ENCODE assay signal across 18 cellular contexts in genomic region chr17:82835766-82836512, GRCh38. TPM values are rescaled to one million over a fixed set of nuclear protein-coding genes. Genes with fewer than 3 reads are reported as not detected.
DNase-seq lines count a peak whose midpoint lies in the region; ATAC-seq and TF ChIP-seq lines count a peak whose summit lies in the region.
"Had no signal": no experiment of that assay in that cellular context is flagged by ENCODE, and none has a peak within 500 bp of the region (broad histone marks: within the 10 kb centered on the region; RNA-seq: fewer than 3 reads in every experiment).

No MANE protein-coding gene starts in this region.

- CTCF ChIA-PET in A673 (lab: Charles Lee) = no interaction called here

- no peak for TF ChIP-seq CTCF in A673 (conservative IDR thresholded peaks at IDR 0.05; ENCODE audit: low read depth, low read length)
- TF ChIP-seq CTCF in neural crest cell (conservative IDR thresholded peaks at IDR 0.05) = no peak

- no peaks in the 10 kb centered on the region for H3K27me3 Mint-ChIP-seq in neural crest cell (ENCODE audit: low read depth)
- H3K27me3 Mint-ChIP-seq: activated naive CD8-positive, alpha-beta T cell treated with anti-CD3 and anti-CD28 coated beads for 36 hours; naive thymus-derived CD8-positive, alpha-beta T cell had no signal

- H3K9me3 Mint-ChIP-seq in neural crest cell = no peaks in the 10 kb centered on the region
- H3K9me3 Mint-ChIP-seq: activated naive CD8-positive, alpha-beta T cell treated with anti-CD3 and anti-CD28 coated beads for 36 hours; naive thymus-derived CD8-positive, alpha-beta T cell had no signal

- H3K36me3 ChIP-seq in A673 (ENCODE audit: insufficient read depth, low read length, poor library complexity, severe bottlenecking) = no peaks in the 10 kb centered on the region

- peak; percentile 26 for DNase-seq in A673 (ENCODE audit: low spot score)
- DNase-seq in NCI-H2107 treated with DMSO at 0.1 percent for 48 hours (lab: John Stamatoyannopoulos, UW; ENCODE audit: unreplicated experiment) = peak; percentile 70
- peak; percentile 33 for DNase-seq in dermis blood vessel endothelial cell
- DNase-seq in neural crest cell (ENCODE audit: low read depth, low spot score) = no peak
- no peak for DNase-seq in activated T-cell treated with anti-CD3 and anti-CD28 coated beads for 4 hours
- DNase-seq in NCI-H2227 treated with DMSO at 0.1 percent for 48 hours (lab: John Stamatoyannopoulos, UW) = no peak
- DNase-seq in T-helper 1 cell = no peak
- DNase-seq: ACHN; activated naive CD8-positive, alpha-beta T cell treated with anti-CD3 and anti-CD28 coated beads for 36 hours; Calu3; cortex of kidney; NCI-H446; RPMI8226; stimulated activated CD4-positive, alpha-beta T cell treated with anti-CD3 and anti-CD28 coated beads, Interleukin-12 subunit alpha, Interleukin-12 subunit beta, amount 100 ng/mL, for 4 hours; upper lobe of left lung had no signal

- peaks cover 9% of the 10 kb centered on the region for H3K4me1 Mint-ChIP-seq in neural crest cell
- H3K4me1 Mint-ChIP-seq: activated naive CD8-positive, alpha-beta T cell treated with anti-CD3 and anti-CD28 coated beads for 36 hours had no signal

- H3K27me3 ChIP-seq in A673 (replicated peaks; ENCODE audit: insufficient read depth, low read depth, low read length, poor library complexity) = no peaks in the 10 kb centered on the region
- H3K27me3 ChIP-seq: upper lobe of left lung had no signal

- no peak overlapping the region for H3K4me3 ChIP-seq in A673 (ENCODE audit: low read depth, low read length, poor library complexity, severe bottlenecking)
- H3K4me3 ChIP-seq: upper lobe of left lung had no signal

- POLR2A ChIA-PET in A673 (lab: Charles Lee; ENCODE audit: low non-redundant PET) = no interaction called here

- H3K27ac Mint-ChIP-seq in neural crest cell (ENCODE audit: unreplicated experiment) = peak overlapping the region; percentile 86
- H3K27ac Mint-ChIP-seq: activated naive CD8-positive, alpha-beta T cell treated with anti-CD3 and anti-CD28 coated beads for 36 hours had no signal

- no peaks in the 10 kb centered on the region for H3K36me3 Mint-ChIP-seq in neural crest cell (ENCODE audit: low read depth)
- H3K36me3 Mint-ChIP-seq: activated naive CD8-positive, alpha-beta T cell treated with anti-CD3 and anti-CD28 coated beads for 36 hours had no signal

- BruUV-seq in A673 (replicated peaks; lab: Mats Ljungman, UMichigan) = no TSS peak

- H3K9me3 ChIP-seq in A673 (ENCODE audit: low read depth, low read length, poor library complexity, severe bottlenecking) = no peaks in the 10 kb centered on the region
- H3K9me3 ChIP-seq: upper lobe of left lung had no signal

- intact Hi-C loops in A673 (cut with micrococcal nuclease; ENCODE audit: unreplicated experiment) = no loop called here

- no peak for ATAC-seq in GM18517 (IDR thresholded peaks at IDR 0.05; ENCODE audit: unreplicated experiment)
- ATAC-seq: naive thymus-derived CD8-positive, alpha-beta T cell had no signal

- H3K27ac ChIP-seq in A673 (ENCODE audit: low read depth, low read length, poor library complexity, severe bottlenecking) = peak overlapping the region; percentile 58
- H3K27ac ChIP-seq: upper lobe of left lung had no signal

- no peak overlapping the region for H3K4me3 Mint-ChIP-seq in neural crest cell
- H3K4me3 Mint-ChIP-seq: activated naive CD8-positive, alpha-beta T cell treated with anti-CD3 and anti-CD28 coated beads for 36 hours; naive thymus-derived CD8-positive, alpha-beta T cell had no signal

- peaks cover 40% of the 10 kb centered on the region for H3K4me1 ChIP-seq in A673 (ENCODE audit: insufficient read depth, low read length, poor library complexity, severe bottlenecking)

RNA-seq across cellular contexts. Expression of gene ZNF750, which starts 3.9 kb away (rescaled TPM):
- total RNA-seq in A673 (2021) (not detected in 2 replicates), dermis blood vessel endothelial cell (0.05 TPM in 1 of 2 replicates, not detected in the other), neural crest cell (not detected in 2 replicates)
- total RNA-seq: activated naive CD8-positive, alpha-beta T cell treated with anti-CD3 and anti-CD28 coated beads for 36 hours; Calu3; fibroblast of villous mesenchyme; naive thymus-derived CD8-positive, alpha-beta T cell had no signal

Comparison
In these comparisons a context has a peak if more than half of its experiments do, and no peak if none do; other contexts are left out.
1. DNase-seq: peak in A673 (single experiment), NCI-H2107 treated with DMSO at 0.1 percent for 48 hours (single experiment) and dermis blood vessel endothelial cell (single experiment); none in neural crest cell (single experiment), activated T-cell treated with anti-CD3 and anti-CD28 coated beads for 4 hours (single experiment), NCI-H2227 treated with DMSO at 0.1 percent for 48 hours (single experiment) and T-helper 1 cell (0 of 5).